13 cellular contexts compared by ENCODE assay signal in the genomic region with DNA sequence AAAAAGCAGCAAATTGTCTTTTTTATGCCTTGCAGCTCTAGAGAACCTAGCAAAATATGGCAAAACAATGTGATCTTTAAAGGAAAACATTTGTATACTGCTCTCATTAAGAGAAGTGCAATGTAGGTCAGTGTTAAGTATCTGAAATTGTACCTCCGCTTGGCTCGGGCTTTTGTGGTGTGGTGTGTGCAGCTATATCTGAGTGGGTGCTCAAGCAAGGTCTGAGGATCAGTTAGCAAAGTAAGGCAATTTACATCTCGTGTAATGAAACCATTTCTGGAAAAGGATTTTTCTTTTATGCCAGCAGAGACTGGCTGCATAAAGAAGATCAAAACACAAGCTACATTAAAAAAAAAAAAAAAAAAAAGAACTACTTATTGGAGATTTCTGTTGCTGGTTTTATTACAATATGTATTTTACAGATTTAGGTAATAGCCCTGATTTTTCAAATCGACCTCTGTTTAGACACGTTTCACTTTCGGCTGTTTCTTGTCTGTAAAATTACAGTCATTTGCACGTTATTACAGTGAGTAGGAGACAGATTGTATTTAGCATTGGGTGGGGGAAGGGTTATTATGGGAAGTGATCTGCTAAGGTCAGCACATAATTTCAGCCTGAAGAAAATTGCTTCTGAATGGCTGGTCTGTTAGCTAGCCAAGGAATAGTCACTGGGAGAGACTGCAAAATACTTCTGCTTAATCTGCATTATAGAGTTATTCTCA. TPM values are rescaled to one million over a fixed set of nuclear protein-coding genes. Genes with fewer than 3 reads are reported as not detected.
DNase-seq lines count a peak whose midpoint lies in the region; ATAC-seq and TF ChIP-seq lines count a peak whose summit lies in the region.
"Had no signal": no experiment of that assay in that cellular context is flagged by ENCODE, and none has a peak within 500 bp of the region (broad histone marks: within the 10 kb centered on the region; RNA-seq: fewer than 3 reads in every experiment).

No MANE protein-coding gene starts in this region.

- H3K79me2 ChIP-seq in ACC112 (ENCODE audit: control insufficient read depth, insufficient read depth, low read length, unreplicated experiment) (no peaks in the 10 kb centered on the region), OCI-LY7 (ENCODE audit: insufficient read depth, low read depth, low read length) (no peaks in the 10 kb centered on the region)

- H3K9me3 ChIP-seq in MG63 (no peaks in the 10 kb centered on the region), OCI-LY7 (ENCODE audit: low read length) (no peaks in the 10 kb centered on the region), left lung (no peaks in the 10 kb centered on the region), heart right ventricle (no peaks in the 10 kb centered on the region)
- H3K9me3 ChIP-seq: vagina had no signal

- intact Hi-C loops in OCI-LY7 (cut with micrococcal nuclease; ENCODE audit: unreplicated experiment): no loop called here
- intact Hi-C loops in left lung (cut with DNase I): no loop called here
- intact Hi-C loops in heart right ventricle (cut with DNase I): no loop called here

- H3K4me1 ChIP-seq in ACC112 (ENCODE audit: control insufficient read depth, insufficient read depth, low read length, unreplicated experiment) (no peaks in the 10 kb centered on the region), OCI-LY7 (ENCODE audit: insufficient read depth, low read length, poor library complexity, severe bottlenecking) (peaks cover 38% of the 10 kb centered on the region), left lung (peaks cover 0 to 2% of the 10 kb centered on the region in 2 donors), heart right ventricle (peaks cover 0 to 5% (median 0%) of the 10 kb centered on the region in 9 donors)
- H3K4me1 ChIP-seq: vagina had no signal

- ATAC-seq in left lung (peak; percentile 33), HG03565 (IDR thresholded peaks at IDR 0.05; ENCODE audit: unreplicated experiment) (no peak), heart right ventricle (no peak)
- ATAC-seq: Right ventricle myocardium inferior had no signal

- no peaks in the 10 kb centered on the region for H3K27me3 ChIP-seq in ACC112 (ENCODE audit: insufficient read depth, low read length)
- H3K27me3 ChIP-seq in MG63: no peaks in the 10 kb centered on the region
- H3K27me3 ChIP-seq in left lung: no peaks in the 10 kb centered on the region
- H3K27me3 ChIP-seq in heart right ventricle: peaks cover 0 to 3% (median 0%) of the 10 kb centered on the region in 7 donors
- H3K27me3 ChIP-seq: vagina had no signal

- in situ Hi-C loops in GM13976 (cut with MboI; ENCODE audit: low sequenced_read_pairs, unreplicated experiment): no loop called here

- POLR2A ChIA-PET in OCI-LY7 (lab: Charles Lee): interaction anchor here (0.6 to 1.3 kb wide), 12 partner anchors 10 to 819 kb away, joined by 3 to 6 read pairs (median 3); no protein-coding TSS in a partner anchor

- H3K4me3 ChIP-seq in ACC112 (ENCODE audit: low read depth, low read length): peak overlapping the region; percentile 58
- peak overlapping the region; percentile 21; the same call in 1 of the 2 replicates for H3K4me3 ChIP-seq in MG63
- H3K4me3 ChIP-seq in OCI-LY7 (ENCODE audit: low read depth, low read length, poor library complexity, severe bottlenecking): peak overlapping the region; percentile 47
- H3K4me3 ChIP-seq in left lung: no peak overlapping the region
- no peak overlapping the region for H3K4me3 ChIP-seq in heart right ventricle
- H3K4me3 ChIP-seq: vagina had no signal

- H4K20me1 ChIP-seq in OCI-LY7 (ENCODE audit: insufficient read depth, low read length): no peaks in the 10 kb centered on the region

- TF ChIP-seq CTCF in OCI-LY7 (conservative IDR thresholded peaks at IDR 0.05; ENCODE audit: low read length): no peak
- TF ChIP-seq CTCF in left lung (IDR thresholded peaks at IDR 0.05): no peak
- TF ChIP-seq CTCF in GM13976 (IDR thresholded peaks at IDR 0.05; ENCODE audit: borderline replicate concordance, control extremely low read depth, extremely low read depth, insufficient read depth, missing control alignments): no peak
- TF ChIP-seq CTCF in heart right ventricle (IDR thresholded peaks at IDR 0.05): no peak

- H3K36me3 ChIP-seq in ACC112 (ENCODE audit: insufficient read depth, low read length) (no peaks in the 10 kb centered on the region), MG63 (no peaks in the 10 kb centered on the region), OCI-LY7 (ENCODE audit: insufficient read depth, low read length) (no peaks in the 10 kb centered on the region), left lung (no peaks in the 10 kb centered on the region), heart right ventricle (no peaks in the 10 kb centered on the region)
- H3K36me3 ChIP-seq: vagina had no signal

- CTCF ChIA-PET in OCI-LY7 (lab: Charles Lee; ENCODE audit: unreplicated experiment): no interaction called here

- peak overlapping the region; percentile 77 for H3K4me2 ChIP-seq in OCI-LY7 (ENCODE audit: low read length)

- WGBS in heart right ventricle, 2 donors: 82 to 85% methylated on average over 7 of the region's 7 CpGs

- H2AFZ ChIP-seq in ACC112 (ENCODE audit: low read length, unreplicated experiment): peak overlapping the region; percentile 65
- H2AFZ ChIP-seq in OCI-LY7 (ENCODE audit: low read length): peak overlapping the region; percentile 98

- H3K27ac ChIP-seq in ACC112 (ENCODE audit: low read depth, low read length) (no peak overlapping the region), OCI-LY7 (ENCODE audit: low read depth, low read length, poor library complexity, severe bottlenecking) (no peak overlapping the region), left lung (peak overlapping the region in 1 of 2 donors; percentile 1), heart right ventricle (no peak overlapping the region)
- H3K27ac ChIP-seq: vagina had no signal

- no TSS peak for BruUV-seq in OCI-LY7 (replicated peaks; lab: Mats Ljungman, UMichigan)

- no peaks in the 10 kb centered on the region for H3K9me2 ChIP-seq in OCI-LY7 (ENCODE audit: insufficient read depth, low read length)

- DNase-seq in MG63 (no peak), OCI-LY7 (ENCODE audit: low spot score) (peak; percentile 39), left lung (no peak), SW 1271 (lab: John Stamatoyannopoulos, UW) (no peak), GM13976 (ENCODE audit: low spot score) (no peak), heart right ventricle (no peak)
- DNase-seq: activated CD4-positive, alpha-beta T cell treated with anti-CD3 and anti-CD28 coated beads, Interleukin-2, amount 10 ng/mL, durations not matched to agents 24 days and 14 days; activated naive CD4-positive, alpha-beta T cell treated with anti-CD3 and anti-CD28 coated beads for 36 hours; KG1 had no signal

RNA-seq across cellular contexts. Expression of gene ZNF608, which starts 7.9 kb away (rescaled TPM):
- total RNA-seq in MG63 (2014; rRNA removed; shearing (Covaris generic); ENCODE audit: low replicate concordance): 4.7 and 7.5 TPM in 2 replicates
- total RNA-seq in OCI-LY7 (2014; rRNA removed; shearing (Covaris generic)): 22.6 and 25.7 TPM in 2 replicates
- total RNA-seq in OCI-LY7 (2022) (58.8 and 61.4 TPM in 2 replicates), left lung (10 to 100 TPM; 21.9 to 24.0 TPM), heart right ventricle (10 to 100 TPM in 9 of 10 donors, 1 to 10 TPM in 1; 9.8 to 22.9 (median 13.1) TPM)
- polyA plus RNA-seq in heart right ventricle: 10 to 100 TPM in 1 of 2 donors, 1 to 10 TPM in 1; 3.3 to 17.2 TPM
- total RNA-seq: activated CD4-positive, alpha-beta T cell treated with anti-CD3 and anti-CD28 coated beads, Interleukin-2, amount 10 ng/mL, durations not matched to agents 24 days and 14 days; activated naive CD4-positive, alpha-beta T cell treated with anti-CD3 and anti-CD28 coated beads for 36 hours had no signal

Comparison
In these comparisons a context has a peak if more than half of its experiments do, and no peak if none do; other contexts are left out.
1. H3K4me3 ChIP-seq: peak in ACC112 (single experiment), MG63 (single experiment) and OCI-LY7 (single experiment); none in left lung (0 of 2) and heart right ventricle (0 of 10).